ENCODE assay signal across 1 cellular context in the genomic region with DNA sequence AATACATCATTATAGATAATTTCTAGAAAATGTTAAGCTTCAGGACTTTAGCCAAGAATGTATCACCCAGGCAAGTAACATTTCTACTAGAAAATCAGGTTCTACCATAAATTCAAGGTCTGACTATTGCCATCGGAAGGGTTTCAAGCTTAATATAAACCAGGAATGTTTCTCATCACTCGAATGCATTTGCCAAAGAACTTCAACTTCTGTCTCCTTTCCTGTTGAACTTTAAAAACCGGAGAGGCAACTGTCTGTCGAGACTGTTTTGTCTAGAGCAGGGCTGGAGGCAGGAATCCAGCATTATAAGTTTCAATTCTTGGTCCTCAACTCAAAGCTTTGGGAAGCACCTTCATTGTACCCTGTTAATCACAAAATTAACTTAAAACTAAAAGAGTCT.
TF ChIP-seq lines count a peak whose summit lies in the region.

No MANE protein-coding gene starts in this region.

TF ChIP-seq in K562, 482 proteins besides CTCF, POLR2A, EP300 and RAD21 (continued from another document):
- no peak for TF ChIP-seq NFATC3 (IDR thresholded peaks at IDR 0.05)
